ENCODE assay signal across 1 cellular context in the genomic region with DNA sequence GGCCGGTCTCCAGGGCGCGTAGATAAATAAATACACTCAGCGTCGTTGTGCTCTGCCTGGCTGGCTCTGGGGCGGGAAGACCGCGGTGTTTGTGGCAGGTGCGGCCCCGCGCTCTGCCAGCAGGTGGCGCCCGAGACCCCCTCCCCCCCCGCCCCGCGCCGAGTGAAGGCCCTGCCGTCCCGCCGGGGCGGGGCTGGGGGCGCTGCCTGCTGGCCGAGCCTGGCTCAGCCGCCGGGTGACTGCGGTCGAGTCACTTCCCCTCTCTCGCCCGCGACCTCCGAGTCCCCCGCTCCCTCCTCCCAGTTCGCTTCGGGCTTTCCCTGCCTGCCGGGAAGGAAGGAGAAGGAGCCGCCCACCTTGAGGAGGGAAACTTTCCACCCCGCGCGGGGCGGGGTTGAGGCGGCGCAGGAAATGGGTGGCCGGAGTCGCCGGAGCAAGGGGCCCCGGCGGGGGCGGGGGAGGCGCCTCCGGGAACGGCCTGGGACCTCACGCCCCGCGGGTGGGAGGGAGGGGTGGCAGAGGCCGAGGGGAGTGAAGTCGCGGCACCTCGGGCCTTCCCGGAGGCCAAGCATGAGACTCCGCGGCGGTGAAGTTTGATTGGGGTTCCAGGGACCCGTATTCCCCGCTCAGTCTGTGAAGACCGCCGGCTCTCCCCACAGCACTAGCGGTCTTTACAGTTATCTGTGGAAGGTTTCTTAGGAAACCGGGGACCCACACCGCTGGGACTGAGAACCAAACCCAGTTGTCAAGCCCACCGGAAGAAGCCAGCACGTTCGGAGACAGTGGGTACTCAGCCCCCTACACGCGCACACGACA.
TF ChIP-seq lines count a peak whose summit lies in the region.

No MANE protein-coding gene starts in this region.

TF ChIP-seq in GM12878, 131 proteins besides CTCF, POLR2A, EP300 and RAD21 (continued from another document and continues in another):
- TF ChIP-seq, protein P1, sequence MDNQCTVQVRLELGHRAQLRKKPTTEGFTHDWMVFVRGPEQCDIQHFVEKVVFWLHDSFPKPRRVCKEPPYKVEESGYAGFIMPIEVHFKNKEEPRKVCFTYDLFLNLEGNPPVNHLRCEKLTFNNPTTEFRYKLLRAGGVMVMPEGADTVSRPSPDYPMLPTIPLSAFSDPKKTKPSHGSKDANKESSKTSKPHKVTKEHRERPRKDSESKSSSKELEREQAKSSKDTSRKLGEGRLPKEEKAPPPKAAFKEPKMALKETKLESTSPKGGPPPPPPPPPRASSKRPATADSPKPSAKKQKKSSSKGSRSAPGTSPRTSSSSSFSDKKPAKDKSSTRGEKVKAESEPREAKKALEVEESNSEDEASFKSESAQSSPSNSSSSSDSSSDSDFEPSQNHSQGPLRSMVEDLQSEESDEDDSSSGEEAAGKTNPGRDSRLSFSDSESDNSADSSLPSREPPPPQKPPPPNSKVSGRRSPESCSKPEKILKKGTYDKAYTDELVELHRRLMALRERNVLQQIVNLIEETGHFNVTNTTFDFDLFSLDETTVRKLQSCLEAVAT (IDR thresholded peaks at IDR 0.05): no peak
- no peak for TF ChIP-seq HDAC2 (IDR thresholded peaks at IDR 0.05)
- peak; percentile 63; the same call in 1 of the 2 replicates for TF ChIP-seq TCF3 (IDR thresholded peaks at IDR 0.05; ENCODE audit: borderline replicate concordance, insufficient read depth, low read depth, low read length)
- TF ChIP-seq, protein P2, sequence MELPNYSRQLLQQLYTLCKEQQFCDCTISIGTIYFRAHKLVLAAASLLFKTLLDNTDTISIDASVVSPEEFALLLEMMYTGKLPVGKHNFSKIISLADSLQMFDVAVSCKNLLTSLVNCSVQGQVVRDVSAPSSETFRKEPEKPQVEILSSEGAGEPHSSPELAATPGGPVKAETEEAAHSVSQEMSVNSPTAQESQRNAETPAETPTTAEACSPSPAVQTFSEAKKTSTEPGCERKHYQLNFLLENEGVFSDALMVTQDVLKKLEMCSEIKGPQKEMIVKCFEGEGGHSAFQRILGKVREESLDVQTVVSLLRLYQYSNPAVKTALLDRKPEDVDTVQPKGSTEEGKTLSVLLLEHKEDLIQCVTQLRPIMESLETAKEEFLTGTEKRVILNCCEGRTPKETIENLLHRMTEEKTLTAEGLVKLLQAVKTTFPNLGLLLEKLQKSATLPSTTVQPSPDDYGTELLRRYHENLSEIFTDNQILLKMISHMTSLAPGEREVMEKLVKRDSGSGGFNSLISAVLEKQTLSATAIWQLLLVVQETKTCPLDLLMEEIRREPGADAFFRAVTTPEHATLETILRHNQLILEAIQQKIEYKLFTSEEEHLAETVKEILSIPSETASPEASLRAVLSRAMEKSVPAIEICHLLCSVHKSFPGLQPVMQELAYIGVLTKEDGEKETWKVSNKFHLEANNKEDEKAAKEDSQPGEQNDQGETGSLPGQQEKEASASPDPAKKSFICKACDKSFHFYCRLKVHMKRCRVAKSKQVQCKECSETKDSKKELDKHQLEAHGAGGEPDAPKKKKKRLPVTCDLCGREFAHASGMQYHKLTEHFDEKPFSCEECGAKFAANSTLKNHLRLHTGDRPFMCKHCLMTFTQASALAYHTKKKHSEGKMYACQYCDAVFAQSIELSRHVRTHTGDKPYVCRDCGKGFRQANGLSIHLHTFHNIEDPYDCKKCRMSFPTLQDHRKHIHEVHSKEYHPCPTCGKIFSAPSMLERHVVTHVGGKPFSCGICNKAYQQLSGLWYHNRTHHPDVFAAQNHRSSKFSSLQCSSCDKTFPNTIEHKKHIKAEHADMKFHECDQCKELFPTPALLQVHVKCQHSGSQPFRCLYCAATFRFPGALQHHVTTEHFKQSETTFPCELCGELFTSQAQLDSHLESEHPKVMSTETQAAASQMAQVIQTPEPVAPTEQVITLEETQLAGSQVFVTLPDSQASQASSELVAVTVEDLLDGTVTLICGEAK (IDR thresholded peaks at IDR 0.05; ENCODE audit: borderline replicate concordance): no peak
- TF ChIP-seq, protein P3, sequence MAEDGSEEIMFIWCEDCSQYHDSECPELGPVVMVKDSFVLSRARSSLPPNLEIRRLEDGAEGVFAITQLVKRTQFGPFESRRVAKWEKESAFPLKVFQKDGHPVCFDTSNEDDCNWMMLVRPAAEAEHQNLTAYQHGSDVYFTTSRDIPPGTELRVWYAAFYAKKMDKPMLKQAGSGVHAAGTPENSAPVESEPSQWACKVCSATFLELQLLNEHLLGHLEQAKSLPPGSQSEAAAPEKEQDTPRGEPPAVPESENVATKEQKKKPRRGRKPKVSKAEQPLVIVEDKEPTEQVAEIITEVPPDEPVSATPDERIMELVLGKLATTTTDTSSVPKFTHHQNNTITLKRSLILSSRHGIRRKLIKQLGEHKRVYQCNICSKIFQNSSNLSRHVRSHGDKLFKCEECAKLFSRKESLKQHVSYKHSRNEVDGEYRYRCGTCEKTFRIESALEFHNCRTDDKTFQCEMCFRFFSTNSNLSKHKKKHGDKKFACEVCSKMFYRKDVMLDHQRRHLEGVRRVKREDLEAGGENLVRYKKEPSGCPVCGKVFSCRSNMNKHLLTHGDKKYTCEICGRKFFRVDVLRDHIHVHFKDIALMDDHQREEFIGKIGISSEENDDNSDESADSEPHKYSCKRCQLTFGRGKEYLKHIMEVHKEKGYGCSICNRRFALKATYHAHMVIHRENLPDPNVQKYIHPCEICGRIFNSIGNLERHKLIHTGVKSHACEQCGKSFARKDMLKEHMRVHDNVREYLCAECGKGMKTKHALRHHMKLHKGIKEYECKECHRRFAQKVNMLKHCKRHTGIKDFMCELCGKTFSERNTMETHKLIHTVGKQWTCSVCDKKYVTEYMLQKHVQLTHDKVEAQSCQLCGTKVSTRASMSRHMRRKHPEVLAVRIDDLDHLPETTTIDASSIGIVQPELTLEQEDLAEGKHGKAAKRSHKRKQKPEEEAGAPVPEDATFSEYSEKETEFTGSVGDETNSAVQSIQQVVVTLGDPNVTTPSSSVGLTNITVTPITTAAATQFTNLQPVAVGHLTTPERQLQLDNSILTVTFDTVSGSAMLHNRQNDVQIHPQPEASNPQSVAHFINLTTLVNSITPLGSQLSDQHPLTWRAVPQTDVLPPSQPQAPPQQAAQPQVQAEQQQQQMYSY (CRISPR knock-in tag; IDR thresholded peaks at IDR 0.05): no peak
- TF ChIP-seq SIN3A (IDR thresholded peaks at IDR 0.05; ENCODE audit: low read depth, low read length): no peak
- TF ChIP-seq WRNIP1 (IDR thresholded peaks at IDR 0.05; ENCODE audit: borderline replicate concordance, low read depth, low read length): no peak
- TF ChIP-seq, protein P4, sequence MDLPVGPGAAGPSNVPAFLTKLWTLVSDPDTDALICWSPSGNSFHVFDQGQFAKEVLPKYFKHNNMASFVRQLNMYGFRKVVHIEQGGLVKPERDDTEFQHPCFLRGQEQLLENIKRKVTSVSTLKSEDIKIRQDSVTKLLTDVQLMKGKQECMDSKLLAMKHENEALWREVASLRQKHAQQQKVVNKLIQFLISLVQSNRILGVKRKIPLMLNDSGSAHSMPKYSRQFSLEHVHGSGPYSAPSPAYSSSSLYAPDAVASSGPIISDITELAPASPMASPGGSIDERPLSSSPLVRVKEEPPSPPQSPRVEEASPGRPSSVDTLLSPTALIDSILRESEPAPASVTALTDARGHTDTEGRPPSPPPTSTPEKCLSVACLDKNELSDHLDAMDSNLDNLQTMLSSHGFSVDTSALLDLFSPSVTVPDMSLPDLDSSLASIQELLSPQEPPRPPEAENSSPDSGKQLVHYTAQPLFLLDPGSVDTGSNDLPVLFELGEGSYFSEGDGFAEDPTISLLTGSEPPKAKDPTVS (IDR thresholded peaks at IDR 0.05; ENCODE audit: low read depth, low read length): no peak
- TF ChIP-seq CBX3 (IDR thresholded peaks at IDR 0.05; ENCODE audit: borderline replicate concordance, low read depth): no peak
- peak in 1 of 2 experiments; percentile 49; a peak in 2 of 4 replicates for TF ChIP-seq ETV6 (conservative IDR thresholded peaks at IDR 0.05 in 1 of 2, IDR thresholded peaks at IDR 0.05 in 1 of 2; ENCODE audit: borderline replicate concordance in 1 of 2, low read depth in 1 of 2)
- peak; percentile 81 for TF ChIP-seq SMARCA5 (IDR thresholded peaks at IDR 0.05)
- no peak for TF ChIP-seq CHD4 (IDR thresholded peaks at IDR 0.05)
- no peak for TF ChIP-seq STAT1 (conservative IDR thresholded peaks at IDR 0.05)
- TF ChIP-seq ZNF217 (IDR thresholded peaks at IDR 0.05): peak; percentile 70; the same call in 1 of the 2 replicates
- TF ChIP-seq NR2C2 (IDR thresholded peaks at IDR 0.05; ENCODE audit: borderline replicate concordance, control insufficient read depth, insufficient read length, low read depth): no peak
- TF ChIP-seq MXI1 (IDR thresholded peaks at IDR 0.05; ENCODE audit: low read depth, low read length): no peak
- TF ChIP-seq, protein P5, sequence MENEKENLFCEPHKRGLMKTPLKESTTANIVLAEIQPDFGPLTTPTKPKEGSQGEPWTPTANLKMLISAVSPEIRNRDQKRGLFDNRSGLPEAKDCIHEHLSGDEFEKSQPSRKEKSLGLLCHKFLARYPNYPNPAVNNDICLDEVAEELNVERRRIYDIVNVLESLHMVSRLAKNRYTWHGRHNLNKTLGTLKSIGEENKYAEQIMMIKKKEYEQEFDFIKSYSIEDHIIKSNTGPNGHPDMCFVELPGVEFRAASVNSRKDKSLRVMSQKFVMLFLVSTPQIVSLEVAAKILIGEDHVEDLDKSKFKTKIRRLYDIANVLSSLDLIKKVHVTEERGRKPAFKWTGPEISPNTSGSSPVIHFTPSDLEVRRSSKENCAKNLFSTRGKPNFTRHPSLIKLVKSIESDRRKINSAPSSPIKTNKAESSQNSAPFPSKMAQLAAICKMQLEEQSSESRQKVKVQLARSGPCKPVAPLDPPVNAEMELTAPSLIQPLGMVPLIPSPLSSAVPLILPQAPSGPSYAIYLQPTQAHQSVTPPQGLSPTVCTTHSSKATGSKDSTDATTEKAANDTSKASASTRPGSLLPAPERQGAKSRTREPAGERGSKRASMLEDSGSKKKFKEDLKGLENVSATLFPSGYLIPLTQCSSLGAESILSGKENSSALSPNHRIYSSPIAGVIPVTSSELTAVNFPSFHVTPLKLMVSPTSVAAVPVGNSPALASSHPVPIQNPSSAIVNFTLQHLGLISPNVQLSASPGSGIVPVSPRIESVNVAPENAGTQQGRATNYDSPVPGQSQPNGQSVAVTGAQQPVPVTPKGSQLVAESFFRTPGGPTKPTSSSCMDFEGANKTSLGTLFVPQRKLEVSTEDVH (IDR thresholded peaks at IDR 0.05; ENCODE audit: low read depth, partially characterized antibody): no peak
- no peak for TF ChIP-seq POLR2AphosphoS5 (IDR thresholded peaks at IDR 0.05; ENCODE audit: low read length)
- peak; percentile 89; the same call in 1 of the 2 replicates for TF ChIP-seq RB1 (IDR thresholded peaks at IDR 0.05; ENCODE audit: borderline replicate concordance)
- TF ChIP-seq FOXM1 (IDR thresholded peaks at IDR 0.05; ENCODE audit: low read depth, low read length): no peak
- no peak for TF ChIP-seq CHD2 (IDR thresholded peaks at IDR 0.05; ENCODE audit: borderline replicate concordance, low read depth, low read length)
- TF ChIP-seq MYC (IDR thresholded peaks at IDR 0.05; ENCODE audit: insufficient read depth, insufficient read length, insufficient replicate concordance, low read length, severe bottlenecking): no peak
- TF ChIP-seq SRF (IDR thresholded peaks at IDR 0.05; ENCODE audit: low read depth in 2 of 2, low read length in 2 of 2): no peak
- TF ChIP-seq, protein P6, sequence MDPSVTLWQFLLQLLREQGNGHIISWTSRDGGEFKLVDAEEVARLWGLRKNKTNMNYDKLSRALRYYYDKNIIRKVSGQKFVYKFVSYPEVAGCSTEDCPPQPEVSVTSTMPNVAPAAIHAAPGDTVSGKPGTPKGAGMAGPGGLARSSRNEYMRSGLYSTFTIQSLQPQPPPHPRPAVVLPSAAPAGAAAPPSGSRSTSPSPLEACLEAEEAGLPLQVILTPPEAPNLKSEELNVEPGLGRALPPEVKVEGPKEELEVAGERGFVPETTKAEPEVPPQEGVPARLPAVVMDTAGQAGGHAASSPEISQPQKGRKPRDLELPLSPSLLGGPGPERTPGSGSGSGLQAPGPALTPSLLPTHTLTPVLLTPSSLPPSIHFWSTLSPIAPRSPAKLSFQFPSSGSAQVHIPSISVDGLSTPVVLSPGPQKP (IDR thresholded peaks at IDR 0.05; ENCODE audit: low read depth, low read length): no peak
- no peak for TF ChIP-seq CBX5 (IDR thresholded peaks at IDR 0.05; ENCODE audit: low read depth)
- TF ChIP-seq, protein P7, sequence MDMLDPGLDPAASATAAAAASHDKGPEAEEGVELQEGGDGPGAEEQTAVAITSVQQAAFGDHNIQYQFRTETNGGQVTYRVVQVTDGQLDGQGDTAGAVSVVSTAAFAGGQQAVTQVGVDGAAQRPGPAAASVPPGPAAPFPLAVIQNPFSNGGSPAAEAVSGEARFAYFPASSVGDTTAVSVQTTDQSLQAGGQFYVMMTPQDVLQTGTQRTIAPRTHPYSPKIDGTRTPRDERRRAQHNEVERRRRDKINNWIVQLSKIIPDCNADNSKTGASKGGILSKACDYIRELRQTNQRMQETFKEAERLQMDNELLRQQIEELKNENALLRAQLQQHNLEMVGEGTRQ (IDR thresholded peaks at IDR 0.05; ENCODE audit: borderline replicate concordance, low read depth, low read length): no peak
- TF ChIP-seq IRF4 (IDR thresholded peaks at IDR 0.05; ENCODE audit: low read depth, low read length): peak; percentile 79
- TF ChIP-seq, protein P8, sequence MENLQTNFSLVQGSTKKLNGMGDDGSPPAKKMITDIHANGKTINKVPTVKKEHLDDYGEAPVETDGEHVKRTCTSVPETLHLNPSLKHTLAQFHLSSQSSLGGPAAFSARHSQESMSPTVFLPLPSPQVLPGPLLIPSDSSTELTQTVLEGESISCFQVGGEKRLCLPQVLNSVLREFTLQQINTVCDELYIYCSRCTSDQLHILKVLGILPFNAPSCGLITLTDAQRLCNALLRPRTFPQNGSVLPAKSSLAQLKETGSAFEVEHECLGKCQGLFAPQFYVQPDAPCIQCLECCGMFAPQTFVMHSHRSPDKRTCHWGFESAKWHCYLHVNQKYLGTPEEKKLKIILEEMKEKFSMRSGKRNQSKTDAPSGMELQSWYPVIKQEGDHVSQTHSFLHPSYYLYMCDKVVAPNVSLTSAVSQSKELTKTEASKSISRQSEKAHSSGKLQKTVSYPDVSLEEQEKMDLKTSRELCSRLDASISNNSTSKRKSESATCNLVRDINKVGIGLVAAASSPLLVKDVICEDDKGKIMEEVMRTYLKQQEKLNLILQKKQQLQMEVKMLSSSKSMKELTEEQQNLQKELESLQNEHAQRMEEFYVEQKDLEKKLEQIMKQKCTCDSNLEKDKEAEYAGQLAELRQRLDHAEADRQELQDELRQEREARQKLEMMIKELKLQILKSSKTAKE (IDR thresholded peaks at IDR 0.05; ENCODE audit: low read depth, poor library complexity, severe bottlenecking): peak; percentile 40
- no peak for TF ChIP-seq SREBF2 (IDR thresholded peaks at IDR 0.05; ENCODE audit: low read length)
- TF ChIP-seq CREM (IDR thresholded peaks at IDR 0.05; ENCODE audit: low read depth): 0 out of 2 replicates have a peak, but pooled peaks have one; percentile 57
- no peak; the same call in 1 of the 2 replicates for TF ChIP-seq HCFC1 (IDR thresholded peaks at IDR 0.05; ENCODE audit: low read length)
- TF ChIP-seq STAT3 (IDR thresholded peaks at IDR 0.05; ENCODE audit: low read depth, low read length): no peak
